ENCODE assay signal across 1 cellular context in genomic region chr11:34226210-34226609, GRCh38.
TF ChIP-seq lines count a peak whose summit lies in the region.

No MANE protein-coding gene starts in this region.

TF ChIP-seq in H1, 55 proteins besides CTCF, POLR2A, EP300 and RAD21 (continued from another document):
- TF ChIP-seq CHD7 (IDR thresholded peaks at IDR 0.05; ENCODE audit: insufficient replicate concordance, low read length) (no peak), SUZ12 (IDR thresholded peaks at IDR 0.05; ENCODE audit: low read length) (no peak), CHD1 (IDR thresholded peaks at IDR 0.05; ENCODE audit: low read depth, low read length) (no peak), SIRT6 (IDR thresholded peaks at IDR 0.05; ENCODE audit: low read length) (no peak), PHF8 (conservative IDR thresholded peaks at IDR 0.05; ENCODE audit: low read depth, low read length) (no peak), EGR1 (IDR thresholded peaks at IDR 0.05; ENCODE audit: borderline replicate concordance, low read depth, low read length) (no peak), MAX (IDR thresholded peaks at IDR 0.05) (no peak), CHD2 (IDR thresholded peaks at IDR 0.05; ENCODE audit: low read length) (no peak), JUND (IDR thresholded peaks at IDR 0.05; ENCODE audit: low read length) (no peak), HDAC2 (IDR thresholded peaks at IDR 0.05; ENCODE audit: borderline replicate concordance in 1 of 2, low read depth in 2 of 2, low read length in 2 of 2) (no peak)
TF ChIP-seq in H1: peak in this region for 0.
